In genomic region chr9:37034938-37035471, GRCh38 we compare ENCODE assay signal across 11 cellular contexts. TPM values are rescaled to one million over a fixed set of nuclear protein-coding genes. Genes with fewer than 3 reads are reported as not detected.
DNase-seq lines count a peak whose midpoint lies in the region; ATAC-seq and FAIRE-seq lines count a peak whose summit lies in the region.
"Had no signal": no experiment of that assay in that cellular context is flagged by ENCODE, and none has a peak within 500 bp of the region (broad histone marks: within the 10 kb centered on the region; RNA-seq: fewer than 3 reads in every experiment).

No MANE protein-coding gene starts in this region.

- no peak for ATAC-seq in naive thymus-derived CD4-positive, alpha-beta T cell
- ATAC-seq in Right ventricle myocardium superior (ENCODE audit: poor library complexity), result no peak
- no peak for ATAC-seq in HG02571 (IDR thresholded peaks at IDR 0.05; ENCODE audit: unreplicated experiment)

- DNase-seq in DMS153 treated with DMSO at 0.1 percent for 48 hours (lab: John Stamatoyannopoulos, UW; ENCODE audit: unreplicated experiment) (peak; percentile 73), GM19239 (ENCODE audit: insufficient read length, low spot score) (no peak), NCI-H1105 (lab: John Stamatoyannopoulos, UW) (no peak), NCI-H1436 treated with DMSO at 0.1 percent for 48 hours (lab: John Stamatoyannopoulos, UW) (no peak), Right ventricle myocardium superior (no peak)
- no peak for DNase-seq in activated CD4-positive, alpha-beta memory T cell treated with anti-CD3 and anti-CD28 coated beads, Interleukin-2, amount 10 ng/mL, durations not matched to agents 7 days and 5 days
- DNase-seq in naive thymus-derived CD4-positive, alpha-beta T cell, result no peak
- DNase-seq: activated CD4-positive, CD25-positive, alpha-beta regulatory T cell; NCI-H187 had no signal

- POLR2A ChIA-PET in activated CD4-positive, alpha-beta memory T cell treated with anti-CD3 and anti-CD28 coated beads, Interleukin-2, amount 10 ng/mL, durations not matched to agents 7 days and 5 days (lab: Charles Lee), result no interaction called here
- POLR2A ChIA-PET in naive thymus-derived CD4-positive, alpha-beta T cell (lab: Charles Lee), result no interaction called here

- H3K36me3 ChIP-seq in naive thymus-derived CD4-positive, alpha-beta T cell (ENCODE audit: control insufficient read depth in 2 of 3, insufficient read depth in 3 of 3, low read length in 3 of 3), result no peaks in the 10 kb centered on the region

- H3K27ac ChIP-seq in naive thymus-derived CD4-positive, alpha-beta T cell (ENCODE audit: low read depth, low read length), result no peak overlapping the region

- peaks cover 48% of the 10 kb centered on the region for H3K4me1 Mint-ChIP-seq in activated CD4-positive, alpha-beta memory T cell treated with anti-CD3 and anti-CD28 coated beads, Interleukin-2, amount 10 ng/mL, durations not matched to agents 7 days and 5 days
- H3K4me1 Mint-ChIP-seq in naive thymus-derived CD4-positive, alpha-beta T cell, result peaks cover 26 to 58% (median 44%) of the 10 kb centered on the region in 7 donors

- peaks cover 12% of the 10 kb centered on the region for H3K36me3 Mint-ChIP-seq in activated CD4-positive, alpha-beta memory T cell treated with anti-CD3 and anti-CD28 coated beads, Interleukin-2, amount 10 ng/mL, durations not matched to agents 7 days and 5 days (ENCODE audit: low read depth)
- peaks cover 0 to 10% (median 7%) of the 10 kb centered on the region in 5 donors for H3K36me3 Mint-ChIP-seq in naive thymus-derived CD4-positive, alpha-beta T cell

- no peak overlapping the region for H3K27ac Mint-ChIP-seq in activated CD4-positive, alpha-beta memory T cell treated with anti-CD3 and anti-CD28 coated beads, Interleukin-2, amount 10 ng/mL, durations not matched to agents 7 days and 5 days
- peak overlapping the region in 2 of 9 donors; percentile 29 to 31 for H3K27ac Mint-ChIP-seq in naive thymus-derived CD4-positive, alpha-beta T cell

- intact Hi-C loops in naive thymus-derived CD4-positive, alpha-beta T cell (cut with micrococcal nuclease), result loop anchor here (5.0 to 10.0 kb wide), 5 partner anchors 42 to 560 kb away; partner anchors contain the start of genes GRHPR (in 1 of the 2) and TOMM5 (in 1 of the 2)
- intact Hi-C loops in Right ventricle myocardium superior (cut with DNase I), result no loop called here

- CTCF ChIA-PET in activated CD4-positive, alpha-beta memory T cell treated with anti-CD3 and anti-CD28 coated beads, Interleukin-2, amount 10 ng/mL, durations not matched to agents 7 days and 5 days (lab: Charles Lee), result interaction anchor here (1.5 kb wide), 1 partner anchor 9 kb away, joined by 4 read pairs; no protein-coding TSS in a partner anchor
- CTCF ChIA-PET in naive thymus-derived CD4-positive, alpha-beta T cell (lab: Charles Lee), result no interaction called here

- peaks cover 0 to 4% (median 0%) of the 10 kb centered on the region in 3 experiments for H3K9me3 ChIP-seq in naive thymus-derived CD4-positive, alpha-beta T cell (ENCODE audit: control insufficient read depth in 2 of 3, low read length in 3 of 3)

- peak; percentile 88 for FAIRE-seq in GM19239 (lab: Jason Lieb, UNC)
- FAIRE-seq: islet of Langerhans had no signal

- H3K9me3 Mint-ChIP-seq in activated CD4-positive, alpha-beta memory T cell treated with anti-CD3 and anti-CD28 coated beads, Interleukin-2, amount 10 ng/mL, durations not matched to agents 7 days and 5 days, result no peaks in the 10 kb centered on the region
- peaks cover 0 to 17% (median 0%) of the 10 kb centered on the region in 11 donors for H3K9me3 Mint-ChIP-seq in naive thymus-derived CD4-positive, alpha-beta T cell

- peaks cover 16 to 42% of the 10 kb centered on the region in 2 donors for H3K4me1 ChIP-seq in naive thymus-derived CD4-positive, alpha-beta T cell (ENCODE audit: control insufficient read depth in 2 of 2, insufficient read depth in 2 of 2, low read length in 2 of 2)

- H3K4me3 ChIP-seq in naive thymus-derived CD4-positive, alpha-beta T cell (ENCODE audit: low read length), result no peak overlapping the region

- H3K27me3 Mint-ChIP-seq in activated CD4-positive, alpha-beta memory T cell treated with anti-CD3 and anti-CD28 coated beads, Interleukin-2, amount 10 ng/mL, durations not matched to agents 7 days and 5 days, result peaks cover 94% of the 10 kb centered on the region
- H3K27me3 Mint-ChIP-seq in naive thymus-derived CD4-positive, alpha-beta T cell, result peaks cover 80 to 94% (median 87%) of the 10 kb centered on the region in 5 donors

- peak overlapping the region; percentile 31 for H3K4me3 Mint-ChIP-seq in activated CD4-positive, alpha-beta memory T cell treated with anti-CD3 and anti-CD28 coated beads, Interleukin-2, amount 10 ng/mL, durations not matched to agents 7 days and 5 days
- H3K4me3 Mint-ChIP-seq in naive thymus-derived CD4-positive, alpha-beta T cell, result peak overlapping the region; percentile 52 to 98 (median 68)

- H3K27me3 ChIP-seq in naive thymus-derived CD4-positive, alpha-beta T cell (ENCODE audit: control insufficient read depth in 2 of 2, insufficient read depth in 2 of 2, low read length in 2 of 2), result peaks cover 36 to 67% of the 10 kb centered on the region in 2 donors

RNA-seq across cellular contexts. Expression of gene PAX5, which starts 0.9 kb away (rescaled TPM):
- under 1 TPM; 0.05 to 0.15 TPM for total RNA-seq in activated CD4-positive, alpha-beta memory T cell treated with anti-CD3 and anti-CD28 coated beads, Interleukin-2, amount 10 ng/mL, durations not matched to agents 7 days and 5 days
- total RNA-seq in naive thymus-derived CD4-positive, alpha-beta T cell, result 1 to 10 TPM in 1 of 5 experiments, under 1 TPM in 4; 0.12 to 8.0 (median 0.40) TPM
- under 1 TPM in 1 of 2 donors, not detected in 1; 0.10 TPM for polyA plus RNA-seq in naive thymus-derived CD4-positive, alpha-beta T cell
- not detected for total RNA-seq in Right ventricle myocardium superior
